In genomic region chr12:6954754-6955461, GRCh38 we compare ENCODE assay signal across 12 cellular contexts. TPM values are rescaled to one million over a fixed set of nuclear protein-coding genes. Genes with fewer than 3 reads are reported as not detected.
DNase-seq lines count a peak whose midpoint lies in the region; ATAC-seq and TF ChIP-seq lines count a peak whose summit lies in the region.
"Had no signal": no experiment of that assay in that cellular context is flagged by ENCODE, and none has a peak within 500 bp of the region (broad histone marks: within the 10 kb centered on the region; RNA-seq: fewer than 3 reads in every experiment).

No MANE protein-coding gene starts in this region.

- in situ Hi-C loops in GM18951 (cut with MboI; ENCODE audit: low sequenced_read_pairs, unreplicated experiment), result no loop called here

- DNase-seq in CD4-positive, alpha-beta T cell, result no peak
- no peak for DNase-seq in substantia nigra (lab: John Stamatoyannopoulos, UW)
- DNase-seq in endothelial cell (ENCODE audit: low spot score), result no peak
- DNase-seq in BE2C, result no peak
- DNase-seq: COR-L47, kidney glomerular epithelial cell had no signal

- H3K36me3 ChIP-seq in neutrophil (peaks cover 76% of the 10 kb centered on the region), BE2C (no peaks in the 10 kb centered on the region)

- ATAC-seq in CD4-positive, alpha-beta T cell (ENCODE audit: poor library complexity), result no peak
- no peak for ATAC-seq in HG02623 (IDR thresholded peaks at IDR 0.05; ENCODE audit: unreplicated experiment)

- H3K27ac Mint-ChIP-seq in CD4-positive, alpha-beta T cell, result peak overlapping the region; percentile 97
- H3K27ac Mint-ChIP-seq in activated naive CD8-positive, alpha-beta T cell, result peak overlapping the region; percentile 98
- no peak overlapping the region for H3K27ac Mint-ChIP-seq in endothelial cell (ENCODE audit: unreplicated experiment)

- CTCF ChIA-PET in CD4-positive, alpha-beta T cell (lab: Charles Lee), result interaction anchor here (1.4 to 13.3 kb wide), 3 partner anchors 7 to 64 kb away, joined by 3 to 324 read pairs (median 4); partner anchors contain the start of genes C12orf57, PTPN6 and RNU7-1

- H3K4me1 Mint-ChIP-seq in CD4-positive, alpha-beta T cell (ENCODE audit: low read depth), result peaks cover 87% of the 10 kb centered on the region
- peaks cover 69% of the 10 kb centered on the region for H3K4me1 Mint-ChIP-seq in activated naive CD8-positive, alpha-beta T cell (ENCODE audit: low read depth)
- H3K4me1 Mint-ChIP-seq in endothelial cell (ENCODE audit: unreplicated experiment), result peaks cover 38% of the 10 kb centered on the region

- no peaks in the 10 kb centered on the region for H3K27me3 ChIP-seq in CD4-positive, alpha-beta T cell (ENCODE audit: control insufficient read depth, insufficient read depth, low read length)
- H3K27me3 ChIP-seq in neutrophil, result no peaks in the 10 kb centered on the region
- H3K27me3 ChIP-seq in BE2C, result no peaks in the 10 kb centered on the region

- H3K36me3 Mint-ChIP-seq in CD4-positive, alpha-beta T cell (ENCODE audit: low read depth), result peaks cover 86% of the 10 kb centered on the region
- H3K36me3 Mint-ChIP-seq in activated naive CD8-positive, alpha-beta T cell, result peaks cover 29% of the 10 kb centered on the region
- H3K36me3 Mint-ChIP-seq in endothelial cell (ENCODE audit: low read depth, unreplicated experiment), result peaks cover 8% of the 10 kb centered on the region

- H3K4me1 ChIP-seq in neutrophil (ENCODE audit: control insufficient read depth in 1 of 2, insufficient read depth in 1 of 2, low read depth in 1 of 2, low read length in 1 of 2) (peaks cover 73 to 86% of the 10 kb centered on the region in 2 experiments), BE2C (no peaks in the 10 kb centered on the region)

- peak overlapping the region; percentile 100 for H3K4me3 Mint-ChIP-seq in CD4-positive, alpha-beta T cell
- H3K4me3 Mint-ChIP-seq in activated naive CD8-positive, alpha-beta T cell, result peak overlapping the region; percentile 97
- no peak overlapping the region for H3K4me3 Mint-ChIP-seq in endothelial cell (ENCODE audit: unreplicated experiment)

- TF ChIP-seq CTCF in CD4-positive, alpha-beta T cell (IDR thresholded peaks at IDR 0.05), result no peak
- TF ChIP-seq CTCF in neutrophil (IDR thresholded peaks at IDR 0.05) (no peak), endothelial cell (IDR thresholded peaks at IDR 0.05; ENCODE audit: unreplicated experiment) (no peak), BE2C (IDR thresholded peaks at IDR 0.05; ENCODE audit: low read depth, low read length) (no peak)

- H3K4me3 ChIP-seq in neutrophil (ENCODE audit: low read depth in 1 of 2, low read length in 1 of 2) (peak overlapping the region; percentile 88 to 97), BE2C (ENCODE audit: low read depth, low read length) (no peak overlapping the region)

- H3K9me3 Mint-ChIP-seq in CD4-positive, alpha-beta T cell, result no peaks in the 10 kb centered on the region
- no peaks in the 10 kb centered on the region for H3K9me3 Mint-ChIP-seq in activated naive CD8-positive, alpha-beta T cell (ENCODE audit: low read depth)
- H3K9me3 Mint-ChIP-seq in endothelial cell (ENCODE audit: unreplicated experiment), result no peaks in the 10 kb centered on the region

- POLR2A ChIA-PET in CD4-positive, alpha-beta T cell (lab: Charles Lee), result interaction anchor here (1.2 to 16.4 kb wide), 4 partner anchors 7 to 10 kb away, joined by 5 to 963 read pairs (median 10); partner anchors contain the start of genes C12orf57, PTPN6 and RNU7-1

- H3K27me3 Mint-ChIP-seq in CD4-positive, alpha-beta T cell, result no peaks in the 10 kb centered on the region
- H3K27me3 Mint-ChIP-seq in activated naive CD8-positive, alpha-beta T cell, result no peaks in the 10 kb centered on the region
- H3K27me3 Mint-ChIP-seq in endothelial cell (ENCODE audit: unreplicated experiment), result peaks cover 17% of the 10 kb centered on the region

- H3K27ac ChIP-seq in CD4-positive, alpha-beta T cell (ENCODE audit: low read depth, low read length), result peak overlapping the region; percentile 96
- H3K27ac ChIP-seq in neutrophil, result peak overlapping the region; percentile 99
- H3K27ac ChIP-seq in substantia nigra (ENCODE audit: low read depth, low read length, poor library complexity, severe bottlenecking), result no peak overlapping the region

- H3K9me3 ChIP-seq in CD4-positive, alpha-beta T cell (ENCODE audit: control insufficient read depth, low read length), result no peaks in the 10 kb centered on the region
- H3K9me3 ChIP-seq in neutrophil (no peaks in the 10 kb centered on the region), BE2C (no peaks in the 10 kb centered on the region)

- intact Hi-C loops in CD4-positive, alpha-beta T cell (cut with DNase I, micrococcal nuclease), result loop anchor here in 1 of 2 experiments (5.0 kb wide), 1 partner anchor 103 kb away; the partner anchor contains the start of genes CDCA3 and USP5

- peak; percentile 16 for TF ChIP-seq POLR2A in GM18951 (IDR thresholded peaks at IDR 0.05; ENCODE audit: extremely low read depth, insufficient read depth, insufficient read length)

RNA-seq across cellular contexts. Expression of gene PTPN6, which starts 3.8 kb away (rescaled TPM):
- 10 to 100 TPM; 79.0 to 83.5 TPM for total RNA-seq in CD4-positive, alpha-beta T cell
- total RNA-seq in endothelial cell (ENCODE audit: unreplicated experiment), result 22.1 TPM
- not detected for polyA plus RNA-seq in BE2C (2012; ENCODE audit: insufficient read depth, insufficient read length, low read depth)

RNA-seq across cellular contexts. Expression of gene C12orf57, which starts 11.1 kb away (rescaled TPM):
- 100 to 1,000 TPM; 305 to 311 TPM for total RNA-seq in CD4-positive, alpha-beta T cell
- 225 TPM for total RNA-seq in endothelial cell (ENCODE audit: unreplicated experiment)
- polyA plus RNA-seq in BE2C (2012; ENCODE audit: insufficient read depth, insufficient read length, low read depth), result 616 TPM

RNA-seq across cellular contexts. Expression of gene RNU7-1, which starts 11.3 kb away (rescaled TPM):
- not detected for total RNA-seq in CD4-positive, alpha-beta T cell
- total RNA-seq in endothelial cell (ENCODE audit: unreplicated experiment), result not detected
- polyA plus RNA-seq in BE2C (2012; ENCODE audit: insufficient read depth, insufficient read length, low read depth), result not detected
- total RNA-seq: osteoblast, subcutaneous adipose tissue had no signal

RNA-seq across cellular contexts. Expression of gene PHB2, which starts 15.6 kb away (rescaled TPM):
- 100 to 1,000 TPM; 138 to 147 TPM for total RNA-seq in CD4-positive, alpha-beta T cell
- 288 TPM for total RNA-seq in endothelial cell (ENCODE audit: unreplicated experiment)
- polyA plus RNA-seq in BE2C (2012; ENCODE audit: insufficient read depth, insufficient read length, low read depth), result 577 TPM

RNA-seq across cellular contexts. Expression of gene EMG1, which starts 15.8 kb away (rescaled TPM):
- 10 to 100 TPM; 33.9 to 34.8 TPM for total RNA-seq in CD4-positive, alpha-beta T cell
- total RNA-seq in endothelial cell (ENCODE audit: unreplicated experiment), result 37.3 TPM
- 143 TPM for polyA plus RNA-seq in BE2C (2012; ENCODE audit: insufficient read depth, insufficient read length, low read depth)
